In the genomic region with DNA sequence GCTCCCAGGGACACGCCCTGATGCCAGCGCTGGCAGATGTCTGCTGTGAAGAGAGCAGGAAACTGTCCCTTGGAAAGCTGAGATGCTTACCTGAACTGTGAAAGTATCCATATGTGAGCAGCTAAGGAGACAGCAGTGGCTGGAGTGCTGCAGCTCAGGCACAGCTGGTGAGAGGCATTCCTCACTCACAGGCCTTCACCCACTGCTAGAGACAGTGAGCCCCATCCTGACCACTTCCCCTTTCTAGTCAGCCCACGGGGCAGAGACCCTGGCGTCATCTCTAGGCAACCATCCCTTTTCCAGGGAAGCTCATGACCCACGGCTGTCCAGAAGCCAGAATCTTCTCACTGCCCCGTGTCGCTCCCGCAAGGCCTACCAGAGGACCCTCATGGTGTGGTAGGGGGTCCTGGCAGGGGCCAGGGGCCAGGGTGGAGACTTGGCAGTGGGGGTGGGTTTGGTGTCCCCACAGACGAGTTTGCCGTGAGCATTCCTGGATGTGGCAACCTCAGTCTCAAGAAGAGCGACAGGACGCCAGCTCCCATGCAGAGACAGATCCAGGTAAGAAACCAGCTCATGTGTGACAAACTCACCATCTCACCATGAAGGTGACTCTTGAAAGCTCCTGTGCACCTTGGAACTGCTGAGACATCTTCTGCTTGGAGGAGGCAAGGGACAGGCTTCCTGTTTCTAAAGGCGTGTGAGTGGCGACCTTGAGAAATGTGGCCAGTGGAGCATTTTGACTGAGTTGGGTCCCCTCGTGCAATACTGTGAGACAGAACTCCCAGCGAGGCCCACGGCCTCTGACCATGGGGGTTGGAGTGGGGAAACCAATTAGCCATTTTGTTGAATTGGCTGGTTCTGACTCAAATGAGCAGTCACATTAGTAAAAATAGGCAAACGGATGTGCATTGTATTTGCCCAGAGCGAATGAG, we compare ENCODE assay signal across 9 cellular contexts. TPM values are rescaled to one million over a fixed set of nuclear protein-coding genes. Genes with fewer than 3 reads are reported as not detected.
A peak's percentile ranks its signal among the peaks of the same experiment; 100 is the strongest.
DNase-seq lines count a peak whose midpoint lies in the region; ATAC-seq, FAIRE-seq and TF ChIP-seq lines count a peak whose summit lies in the region.
"Had no signal": no experiment of that assay in that cellular context is flagged by ENCODE, and none has a peak within 500 bp of the region (broad histone marks: within the 10 kb centered on the region; RNA-seq: fewer than 3 reads in every experiment).

A gene (minus strand): TSS at position 216 of the 932 bp plus-strand sequence. CDS start 105 bp downstream, at position 111.

- no TSS peak for BruUV-seq in Calu3 (replicated peaks; lab: Mats Ljungman, UMichigan)

- H3K79me2 ChIP-seq in astrocyte (ENCODE audit: insufficient read depth, low read length) = no peaks in the 10 kb centered on the region

- intact Hi-C loops in Calu3 (cut with micrococcal nuclease; ENCODE audit: unreplicated experiment) = no loop called here

- H3K4me3 ChIP-seq in astrocyte (ENCODE audit: insufficient read depth, low read depth, low read length) (no peak within 1 kb of the TSS), SJCRH30 (no peak within 1 kb of the TSS)

- H3K27ac Mint-ChIP-seq in astrocyte (ENCODE audit: unreplicated experiment) = peak within 1 kb of the TSS; percentile 34
- peak within 1 kb of the TSS; percentile 98 for H3K27ac Mint-ChIP-seq in stimulated activated naive B cell treated with anti-CD40 and anti-IgM and Interleukin-4, amounts not matched to agents 10 μg/mL and 1 μg/mL and 100 μg/mL, for 72 hours
- no peak within 1 kb of the TSS for H3K27ac Mint-ChIP-seq in Calu3 (ENCODE audit: unreplicated experiment)
- H3K27ac Mint-ChIP-seq: T-helper 1 cell treated with Interleukin-12 subunit alpha and Interleukin-12 subunit beta and Interleukin-4 antibody, amounts not matched to agents 30 μg/mL and 1 μg/mL, for 36 hours had no signal

- H2AFZ ChIP-seq in astrocyte (ENCODE audit: low read depth, low read length) = no peak within 1 kb of the TSS

- no peak for DNase-seq in astrocyte (ENCODE audit: low read depth)
- DNase-seq in stimulated activated naive B cell treated with anti-CD40 and anti-IgM and Interleukin-4, amounts not matched to agents 10 μg/mL and 1 μg/mL and 100 μg/mL, for 72 hours = peak; percentile 75
- no peak for DNase-seq in HT-29 (ENCODE audit: low spot score)
- DNase-seq in Calu3 = no peak
- no peak for DNase-seq in NCI-H1048 (lab: John Stamatoyannopoulos, UW)
- DNase-seq in SJCRH30 = no peak

- no peaks in the 10 kb centered on the region for H4K20me1 ChIP-seq in astrocyte (ENCODE audit: insufficient read depth, low read length)

- H3K27me3 ChIP-seq in astrocyte (ENCODE audit: insufficient read depth, low read length) = no peaks in the 10 kb centered on the region
- H3K27me3 ChIP-seq in SJCRH30 = no peaks in the 10 kb centered on the region

- FAIRE-seq in astrocyte (lab: Jason Lieb, UNC) = no peak

- peaks cover 5% of the 10 kb centered on the region for H3K27me3 Mint-ChIP-seq in astrocyte (ENCODE audit: low read depth, unreplicated experiment)
- H3K27me3 Mint-ChIP-seq in stimulated activated naive B cell treated with anti-CD40 and anti-IgM and Interleukin-4, amounts not matched to agents 10 μg/mL and 1 μg/mL and 100 μg/mL, for 72 hours = no peaks in the 10 kb centered on the region
- H3K27me3 Mint-ChIP-seq in Calu3 (ENCODE audit: unreplicated experiment) = no peaks in the 10 kb centered on the region

- no peak within 1 kb of the TSS for H3K4me2 ChIP-seq in astrocyte (ENCODE audit: low read length)

- peak; percentile 61 for ATAC-seq in GM19023 (IDR thresholded peaks at IDR 0.05; ENCODE audit: unreplicated experiment)
- ATAC-seq in HG03064 (IDR thresholded peaks at IDR 0.05; ENCODE audit: low read depth, unreplicated experiment) = peak; percentile 47
- ATAC-seq in stimulated activated naive B cell treated with anti-CD40 and anti-IgM and Interleukin-4, amounts not matched to agents 10 μg/mL and 1 μg/mL and 100 μg/mL, for 72 hours (replicated peaks) = peak; percentile 89 to 91

- CTCF ChIA-PET in Calu3 (lab: Charles Lee) = no interaction called here

- no peaks in the 10 kb centered on the region for H3K36me3 ChIP-seq in astrocyte (ENCODE audit: insufficient read depth, low read length)
- no peaks in the 10 kb centered on the region for H3K36me3 ChIP-seq in SJCRH30

- H3K4me3 Mint-ChIP-seq in astrocyte (ENCODE audit: unreplicated experiment) (no peak within 1 kb of the TSS), Calu3 (ENCODE audit: low read depth, unreplicated experiment) (no peak within 1 kb of the TSS)
- peak within 1 kb of the TSS; percentile 82 to 94 for H3K4me3 Mint-ChIP-seq in stimulated activated naive B cell treated with anti-CD40 and anti-IgM and Interleukin-4, amounts not matched to agents 10 μg/mL and 1 μg/mL and 100 μg/mL, for 72 hours
- H3K4me3 Mint-ChIP-seq: T-helper 1 cell treated with Interleukin-12 subunit alpha and Interleukin-12 subunit beta and Interleukin-4 antibody, amounts not matched to agents 30 μg/mL and 1 μg/mL, for 36 hours had no signal

- H3K9me3 Mint-ChIP-seq in astrocyte (ENCODE audit: unreplicated experiment) (peaks cover 2% of the 10 kb centered on the region), Calu3 (ENCODE audit: low read depth, unreplicated experiment) (no peaks in the 10 kb centered on the region)
- H3K9me3 Mint-ChIP-seq in stimulated activated naive B cell treated with anti-CD40 and anti-IgM and Interleukin-4, amounts not matched to agents 10 μg/mL and 1 μg/mL and 100 μg/mL, for 72 hours = peaks cover 7 to 13% of the 10 kb centered on the region in 2 donors
- H3K9me3 Mint-ChIP-seq: T-helper 1 cell treated with Interleukin-12 subunit alpha and Interleukin-12 subunit beta and Interleukin-4 antibody, amounts not matched to agents 30 μg/mL and 1 μg/mL, for 36 hours had no signal

- H3K36me3 Mint-ChIP-seq in astrocyte (ENCODE audit: low read depth, unreplicated experiment) = peaks cover 9% of the 10 kb centered on the region
- H3K36me3 Mint-ChIP-seq in stimulated activated naive B cell treated with anti-CD40 and anti-IgM and Interleukin-4, amounts not matched to agents 10 μg/mL and 1 μg/mL and 100 μg/mL, for 72 hours = peaks cover 39 to 75% of the 10 kb centered on the region in 2 donors
- no peaks in the 10 kb centered on the region for H3K36me3 Mint-ChIP-seq in Calu3 (ENCODE audit: insufficient read depth, unreplicated experiment)

- H3K4me1 Mint-ChIP-seq in astrocyte (ENCODE audit: low read depth, unreplicated experiment) = no peaks in the 10 kb centered on the region
- H3K4me1 Mint-ChIP-seq in stimulated activated naive B cell treated with anti-CD40 and anti-IgM and Interleukin-4, amounts not matched to agents 10 μg/mL and 1 μg/mL and 100 μg/mL, for 72 hours = peaks cover 54 to 75% of the 10 kb centered on the region in 2 donors
- no peaks in the 10 kb centered on the region for H3K4me1 Mint-ChIP-seq in Calu3 (ENCODE audit: low read depth, unreplicated experiment)

- H3K27ac ChIP-seq in astrocyte (ENCODE audit: low read depth, low read length) = no peak within 1 kb of the TSS
- H3K27ac ChIP-seq in SJCRH30 = no peak within 1 kb of the TSS

- H3K9me3 ChIP-seq in astrocyte (ENCODE audit: insufficient read depth, low read depth, low read length) (peaks cover 3% of the 10 kb centered on the region), SJCRH30 (replicated peaks) (no peaks in the 10 kb centered on the region)

- TF ChIP-seq CTCF in astrocyte (IDR thresholded peaks at IDR 0.05; ENCODE audit: insufficient read depth, low read depth, low read length) = no peak
- TF ChIP-seq CTCF in Calu3 (IDR thresholded peaks at IDR 0.05; ENCODE audit: unreplicated experiment) = no peak

- H3K9ac ChIP-seq in astrocyte (ENCODE audit: low read length) = no peak within 1 kb of the TSS

- H3K4me1 ChIP-seq in astrocyte (ENCODE audit: insufficient read depth, low read length) (no peaks in the 10 kb centered on the region), SJCRH30 (no peaks in the 10 kb centered on the region)

RNA-seq across cellular contexts. Expression of the gene that starts here (rescaled TPM):
- total RNA-seq in astrocyte = not detected in 2 replicates
- not detected in 2 replicates for total RNA-seq in HT-29 (2014; rRNA removed; shearing (Covaris generic))
- not detected in 2 replicates for total RNA-seq in Calu3 (2022)
- not detected in 2 replicates for total RNA-seq in SJCRH30 (2014; rRNA removed; shearing (Covaris generic))

Comparison
In these comparisons a context has a peak if more than half of its experiments do, and no peak if none do; other contexts are left out.
1. H3K4me3 Mint-ChIP-seq: peak in stimulated activated naive B cell treated with anti-CD40 and anti-IgM and Interleukin-4, amounts not matched to agents 10 μg/mL and 1 μg/mL and 100 μg/mL, for 72 hours (2 of 2); none in astrocyte (single experiment) and Calu3 (single experiment).
2. Peak in every context shown above with its lines, with median percentiles within 50 percentile points of each other: ATAC-seq.